ENCODE assay signal across 1 cellular context in genomic region chr17:76501018-76501826, GRCh38.
TF ChIP-seq lines count a peak whose summit lies in the region.

TSS of gene RHBDF2 (minus strand) at chr17:76501423. CDS start at chr17:76481524, 19,899 bp downstream.

TF ChIP-seq in HepG2, 621 proteins besides CTCF, POLR2A, EP300 and RAD21 (continued from another document and continues in another):
- no peak for TF ChIP-seq SIX4 (CRISPR knock-in tag; IDR thresholded peaks at IDR 0.05)
- no peak; the same call in 1 of the 2 replicates for TF ChIP-seq ZNF335 (CRISPR knock-in tag; IDR thresholded peaks at IDR 0.05)
- TF ChIP-seq ZFP36L1 (CRISPR knock-in tag; IDR thresholded peaks at IDR 0.05), result peak; percentile 64; the same call in 1 of the 2 replicates
- no peak for TF ChIP-seq ZNF292 (CRISPR knock-in tag; IDR thresholded peaks at IDR 0.05; ENCODE audit: borderline replicate concordance, low read depth)
- TF ChIP-seq NR2F6 (IDR thresholded peaks at IDR 0.05), result no peak
- TF ChIP-seq NR2F6 (CRISPR knock-in tag; IDR thresholded peaks at IDR 0.05), result peak; percentile 11
- peak; percentile 79 for TF ChIP-seq ZFY (CRISPR knock-in tag; IDR thresholded peaks at IDR 0.05)
- TF ChIP-seq, protein P1, sequence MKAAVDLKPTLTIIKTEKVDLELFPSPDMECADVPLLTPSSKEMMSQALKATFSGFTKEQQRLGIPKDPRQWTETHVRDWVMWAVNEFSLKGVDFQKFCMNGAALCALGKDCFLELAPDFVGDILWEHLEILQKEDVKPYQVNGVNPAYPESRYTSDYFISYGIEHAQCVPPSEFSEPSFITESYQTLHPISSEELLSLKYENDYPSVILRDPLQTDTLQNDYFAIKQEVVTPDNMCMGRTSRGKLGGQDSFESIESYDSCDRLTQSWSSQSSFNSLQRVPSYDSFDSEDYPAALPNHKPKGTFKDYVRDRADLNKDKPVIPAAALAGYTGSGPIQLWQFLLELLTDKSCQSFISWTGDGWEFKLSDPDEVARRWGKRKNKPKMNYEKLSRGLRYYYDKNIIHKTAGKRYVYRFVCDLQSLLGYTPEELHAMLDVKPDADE (CRISPR knock-in tag; IDR thresholded peaks at IDR 0.05), result no peak
- TF ChIP-seq PRDM4 (CRISPR knock-in tag; IDR thresholded peaks at IDR 0.05; ENCODE audit: borderline replicate concordance), result 0 out of 2 replicates have a peak, but pooled peaks have one; percentile 62
- no peak; the same call in 1 of the 2 replicates for TF ChIP-seq ZNF607 (CRISPR knock-in tag; IDR thresholded peaks at IDR 0.05; ENCODE audit: borderline replicate concordance)
- no peak for TF ChIP-seq PLRG1 (conservative IDR thresholded peaks at IDR 0.05)
- TF ChIP-seq ZNF263 (CRISPR knock-in tag; IDR thresholded peaks at IDR 0.05), result 0 out of 2 replicates have a peak, but pooled peaks have one; percentile 4
- TF ChIP-seq ZNF225 (CRISPR knock-in tag; IDR thresholded peaks at IDR 0.05), result peak; percentile 64
- no peak for TF ChIP-seq PHF20 (CRISPR knock-in tag; IDR thresholded peaks at IDR 0.05)
- TF ChIP-seq, protein P2, sequence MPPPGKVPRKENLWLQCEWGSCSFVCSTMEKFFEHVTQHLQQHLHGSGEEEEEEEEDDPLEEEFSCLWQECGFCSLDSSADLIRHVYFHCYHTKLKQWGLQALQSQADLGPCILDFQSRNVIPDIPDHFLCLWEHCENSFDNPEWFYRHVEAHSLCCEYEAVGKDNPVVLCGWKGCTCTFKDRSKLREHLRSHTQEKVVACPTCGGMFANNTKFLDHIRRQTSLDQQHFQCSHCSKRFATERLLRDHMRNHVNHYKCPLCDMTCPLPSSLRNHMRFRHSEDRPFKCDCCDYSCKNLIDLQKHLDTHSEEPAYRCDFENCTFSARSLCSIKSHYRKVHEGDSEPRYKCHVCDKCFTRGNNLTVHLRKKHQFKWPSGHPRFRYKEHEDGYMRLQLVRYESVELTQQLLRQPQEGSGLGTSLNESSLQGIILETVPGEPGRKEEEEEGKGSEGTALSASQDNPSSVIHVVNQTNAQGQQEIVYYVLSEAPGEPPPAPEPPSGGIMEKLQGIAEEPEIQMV (CRISPR knock-in tag; IDR thresholded peaks at IDR 0.05; ENCODE audit: low read depth), result no peak; the same call in 1 of the 2 replicates
- peak; percentile 71; the same call in 1 of the 2 replicates for TF ChIP-seq ZSCAN31 (CRISPR knock-in tag; IDR thresholded peaks at IDR 0.05; ENCODE audit: low read depth)
- TF ChIP-seq REL (CRISPR knock-in tag; conservative IDR thresholded peaks at IDR 0.05), result no peak
- TF ChIP-seq KLF13 (CRISPR knock-in tag; IDR thresholded peaks at IDR 0.05), result 0 out of 2 replicates have a peak, but pooled peaks have one; percentile 71
- peak; percentile 67; the same call in 1 of the 2 replicates for TF ChIP-seq ZNF691 (CRISPR knock-in tag; IDR thresholded peaks at IDR 0.05; ENCODE audit: borderline replicate concordance, low read depth)
- peak; percentile 26; the same call in 1 of the 2 replicates for TF ChIP-seq ZNF331 (CRISPR knock-in tag; IDR thresholded peaks at IDR 0.05)
- no peak for TF ChIP-seq MTA1 (CRISPR knock-in tag; IDR thresholded peaks at IDR 0.05; ENCODE audit: borderline replicate concordance)
- TF ChIP-seq IRX3 (CRISPR knock-in tag; IDR thresholded peaks at IDR 0.05; ENCODE audit: borderline replicate concordance, low read depth), result no peak
- TF ChIP-seq GZF1 (CRISPR knock-in tag; IDR thresholded peaks at IDR 0.05), result no peak
- TF ChIP-seq SMARCC2 (IDR thresholded peaks at IDR 0.05), result no peak
- peak; percentile 40; the same call in 1 of the 2 replicates for TF ChIP-seq SPEN (CRISPR knock-in tag; IDR thresholded peaks at IDR 0.05; ENCODE audit: low read depth)
- 0 out of 2 replicates have a peak, but pooled peaks have one; percentile 28 for TF ChIP-seq IRF2 (CRISPR knock-in tag; IDR thresholded peaks at IDR 0.05)
- no peak; the same call in 1 of the 2 replicates for TF ChIP-seq CENPBD1 (CRISPR knock-in tag; IDR thresholded peaks at IDR 0.05; ENCODE audit: borderline replicate concordance, low read depth)
- TF ChIP-seq ZNF563 (CRISPR knock-in tag; IDR thresholded peaks at IDR 0.05), result peak; percentile 89; the same call in 1 of the 2 replicates
- no peak for TF ChIP-seq ZNF12 (CRISPR knock-in tag; IDR thresholded peaks at IDR 0.05)
- no peak for TF ChIP-seq HOXA5 (CRISPR knock-in tag; IDR thresholded peaks at IDR 0.05)
- no peak for TF ChIP-seq NR1H2 (CRISPR knock-in tag; IDR thresholded peaks at IDR 0.05; ENCODE audit: borderline replicate concordance, low read depth)
- TF ChIP-seq ZFAT (CRISPR knock-in tag; conservative IDR thresholded peaks at IDR 0.05), result no peak
- no peak for TF ChIP-seq SNRNP70 (IDR thresholded peaks at IDR 0.05; ENCODE audit: low read depth, low read length)
- peak; percentile 51; the same call in 1 of the 2 replicates for TF ChIP-seq MXD1 (CRISPR knock-in tag; IDR thresholded peaks at IDR 0.05)
- peak; percentile 94 for TF ChIP-seq ZFX (CRISPR knock-in tag; IDR thresholded peaks at IDR 0.05; ENCODE audit: low read depth)
- no peak for TF ChIP-seq KMT2A (CRISPR knock-in tag; IDR thresholded peaks at IDR 0.05)
- no peak for TF ChIP-seq RXRB (CRISPR knock-in tag; IDR thresholded peaks at IDR 0.05; ENCODE audit: borderline replicate concordance)
- no peak for TF ChIP-seq CEBPG (CRISPR knock-in tag; IDR thresholded peaks at IDR 0.05)
- TF ChIP-seq, protein P3, sequence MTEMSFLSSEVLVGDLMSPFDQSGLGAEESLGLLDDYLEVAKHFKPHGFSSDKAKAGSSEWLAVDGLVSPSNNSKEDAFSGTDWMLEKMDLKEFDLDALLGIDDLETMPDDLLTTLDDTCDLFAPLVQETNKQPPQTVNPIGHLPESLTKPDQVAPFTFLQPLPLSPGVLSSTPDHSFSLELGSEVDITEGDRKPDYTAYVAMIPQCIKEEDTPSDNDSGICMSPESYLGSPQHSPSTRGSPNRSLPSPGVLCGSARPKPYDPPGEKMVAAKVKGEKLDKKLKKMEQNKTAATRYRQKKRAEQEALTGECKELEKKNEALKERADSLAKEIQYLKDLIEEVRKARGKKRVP (CRISPR knock-in tag; IDR thresholded peaks at IDR 0.05), result peak in 1 of 2 experiments; percentile 25; a peak in 1 of 4 replicates
- no peak; the same call in 1 of the 2 replicates for TF ChIP-seq ZNF224 (CRISPR knock-in tag; IDR thresholded peaks at IDR 0.05)
- no peak for TF ChIP-seq RBAK (CRISPR knock-in tag; IDR thresholded peaks at IDR 0.05)
- TF ChIP-seq ZNF142 (CRISPR knock-in tag; IDR thresholded peaks at IDR 0.05), result peak; percentile 51; the same call in 1 of the 2 replicates
- TF ChIP-seq CENPT (CRISPR knock-in tag; IDR thresholded peaks at IDR 0.05; ENCODE audit: low read depth), result peak; percentile 47; the same call in 1 of the 2 replicates
- TF ChIP-seq ZNF710 (CRISPR knock-in tag; IDR thresholded peaks at IDR 0.05; ENCODE audit: borderline replicate concordance), result no peak
- TF ChIP-seq TCF12 (IDR thresholded peaks at IDR 0.05), result no peak
- TF ChIP-seq TCF12 (CRISPR knock-in tag; IDR thresholded peaks at IDR 0.05), result peak; percentile 75; the same call in 1 of the 2 replicates
- no peak for TF ChIP-seq FOXP1 (IDR thresholded peaks at IDR 0.05)
- no peak for TF ChIP-seq FOXP1 (CRISPR knock-in tag; IDR thresholded peaks at IDR 0.05)
- TF ChIP-seq FOXA3 (CRISPR knock-in tag; IDR thresholded peaks at IDR 0.05), result 0 out of 2 replicates have a peak, but pooled peaks have one; percentile 4
- TF ChIP-seq ZNF564 (CRISPR knock-in tag; IDR thresholded peaks at IDR 0.05), result peak; percentile 60; the same call in 1 of the 2 replicates
- TF ChIP-seq CAMTA2 (CRISPR knock-in tag; IDR thresholded peaks at IDR 0.05; ENCODE audit: borderline replicate concordance), result no peak
- no peak for TF ChIP-seq ZNF34 (CRISPR knock-in tag; IDR thresholded peaks at IDR 0.05; ENCODE audit: borderline replicate concordance)
- peak; percentile 90; the same call in 1 of the 2 replicates for TF ChIP-seq MXD4 (CRISPR knock-in tag; IDR thresholded peaks at IDR 0.05)
- TF ChIP-seq ZFP36L2 (CRISPR knock-in tag; IDR thresholded peaks at IDR 0.05), result no peak
- no peak for TF ChIP-seq NCOR1 (IDR thresholded peaks at IDR 0.05; ENCODE audit: borderline replicate concordance, low read length)
- peak; percentile 13 for TF ChIP-seq FOSL2 (CRISPR knock-in tag; IDR thresholded peaks at IDR 0.05)
- TF ChIP-seq FOXC1 (CRISPR knock-in tag; IDR thresholded peaks at IDR 0.05; ENCODE audit: borderline replicate concordance), result peak; percentile 6; the same call in 1 of the 2 replicates
